ENCODE assay signal across 11 cellular contexts in the genomic region with DNA sequence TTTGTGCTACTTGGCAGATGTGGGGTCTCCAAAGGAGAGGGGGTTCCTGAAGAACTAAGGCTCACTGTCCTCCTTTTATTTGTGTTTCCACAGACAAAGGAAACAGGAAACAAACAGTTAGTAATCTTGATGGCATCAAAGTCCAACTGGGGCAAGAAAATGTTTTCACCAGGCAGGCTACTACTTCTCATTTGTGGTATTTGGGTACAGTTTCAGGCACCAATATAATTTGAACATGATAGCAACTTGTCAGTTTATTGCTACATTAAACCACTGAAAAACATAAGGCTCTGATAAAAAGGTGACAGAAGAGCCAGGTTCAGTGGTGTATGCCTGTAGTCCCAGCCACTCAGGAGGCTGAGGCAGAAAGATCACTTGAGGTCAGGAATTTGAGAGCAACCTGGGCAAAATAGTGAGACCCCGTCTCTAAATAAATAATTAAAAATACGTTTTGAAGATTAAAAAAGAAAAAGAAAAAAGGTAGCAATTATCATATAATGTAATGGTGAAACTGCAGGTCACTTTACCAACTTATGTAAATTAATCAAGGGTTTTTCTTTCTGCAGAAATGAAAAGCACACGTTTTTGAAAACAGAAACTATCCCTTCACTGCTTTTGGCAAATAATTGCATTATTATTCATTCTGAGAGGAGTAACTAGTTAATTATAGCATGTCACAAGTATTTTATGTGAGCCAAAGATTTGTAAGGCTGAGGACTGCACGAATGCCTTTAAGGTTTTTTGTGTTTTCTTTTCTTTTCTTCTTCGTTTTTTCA.
DNase-seq lines count a peak whose midpoint lies in the region; ATAC-seq and TF ChIP-seq lines count a peak whose summit lies in the region.
"Had no signal": no experiment of that assay in that cellular context is flagged by ENCODE, and none has a peak within 500 bp of the region (broad histone marks: within the 10 kb centered on the region; RNA-seq: fewer than 3 reads in every experiment).

No MANE protein-coding gene starts in this region.

- intact Hi-C loops in aorta (cut with DNase I), result no loop called here

- WGBS in mesenchymal stem cell, result 88% methylated on average over 2 of the region's 5 CpGs
- 30 to 33% methylated on average over 5 of the region's 5 CpGs for WGBS in aorta, 2 donors

- H2AK5ac ChIP-seq in mesenchymal stem cell (ENCODE audit: low read length, severe bottlenecking), result no peak overlapping the region

- H3K23ac ChIP-seq in mesenchymal stem cell (ENCODE audit: low read length in 2 of 2), result no peak overlapping the region

- H3K36me3 ChIP-seq in mesenchymal stem cell (ENCODE audit: control insufficient read depth in 1 of 2, insufficient read depth in 2 of 2, low read depth in 1 of 2, low read length in 2 of 2) (no peaks in the 10 kb centered on the region), aorta (ENCODE audit: control insufficient read depth in 1 of 2, insufficient read depth in 2 of 2, low read length in 1 of 2) (no peaks in the 10 kb centered on the region), WERI-Rb-1 (no peaks in the 10 kb centered on the region)
- H3K36me3 ChIP-seq: right atrium auricular region had no signal

- no peaks in the 10 kb centered on the region for H3K4me1 ChIP-seq in mesenchymal stem cell (ENCODE audit: control insufficient read depth, insufficient read depth, low read depth, low read length)
- no peaks in the 10 kb centered on the region for H3K4me1 ChIP-seq in aorta (ENCODE audit: control insufficient read depth in 1 of 2, insufficient read depth in 2 of 2, low read length in 2 of 2)

- no peak for TF ChIP-seq CTCF in WERI-Rb-1 (IDR thresholded peaks at IDR 0.05; ENCODE audit: low read depth, low read length)

- DNase-seq in mesenchymal stem cell (no peak), aorta (no peak), WERI-Rb-1 (no peak)
- no peak for DNase-seq in activated CD4-positive, CD25-positive, alpha-beta regulatory T cell treated with anti-CD3 and anti-CD28 coated beads, Interleukin-2, amount 50 U/mL, for 72 hours
- DNase-seq in activated CD4-positive, alpha-beta T cell treated with anti-CD3 and anti-CD28 coated beads for 4 hours, result no peak
- DNase-seq: NCI-H526, SW 1271 had no signal

- H3K9ac ChIP-seq in mesenchymal stem cell (ENCODE audit: low read length), result peak overlapping the region; percentile 40

- H2BK5ac ChIP-seq in mesenchymal stem cell (ENCODE audit: low read depth, low read length, poor library complexity, severe bottlenecking), result no peak overlapping the region

- no peak overlapping the region for H2BK15ac ChIP-seq in mesenchymal stem cell (ENCODE audit: low read depth, poor library complexity, severe bottlenecking)

- no peak overlapping the region for H3K14ac ChIP-seq in mesenchymal stem cell (ENCODE audit: low read length in 2 of 2)

- no peak overlapping the region for H2BK12ac ChIP-seq in mesenchymal stem cell (ENCODE audit: low read length in 2 of 2)

- H3K4me2 ChIP-seq in mesenchymal stem cell (ENCODE audit: low read length, poor library complexity, severe bottlenecking), result no peak overlapping the region

- H3K9me3 ChIP-seq in mesenchymal stem cell (ENCODE audit: control insufficient read depth, low read length), result no peaks in the 10 kb centered on the region
- H3K9me3 ChIP-seq in aorta (ENCODE audit: control insufficient read depth, low read length), result no peaks in the 10 kb centered on the region
- no peaks in the 10 kb centered on the region for H3K9me3 ChIP-seq in WERI-Rb-1 (ENCODE audit: severe bottlenecking)
- H3K9me3 ChIP-seq: right atrium auricular region had no signal

- H3K27me3 ChIP-seq in mesenchymal stem cell (ENCODE audit: control insufficient read depth in 1 of 2, insufficient read depth in 1 of 2, low read length in 2 of 2), result no peaks in the 10 kb centered on the region
- peaks cover 0 to 2% of the 10 kb centered on the region in 2 donors for H3K27me3 ChIP-seq in aorta (ENCODE audit: control insufficient read depth in 1 of 2, insufficient read depth in 2 of 2, low read length in 1 of 2)
- H3K27me3 ChIP-seq in WERI-Rb-1 (ENCODE audit: insufficient read depth, low read depth, severe bottlenecking), result no peaks in the 10 kb centered on the region
- H3K27me3 ChIP-seq: right atrium auricular region had no signal

- H4K91ac ChIP-seq in mesenchymal stem cell (ENCODE audit: low read length), result no peak overlapping the region

- H3K27ac ChIP-seq in mesenchymal stem cell (ENCODE audit: low read length, poor library complexity, severe bottlenecking) (no peak overlapping the region), aorta (ENCODE audit: low read depth in 1 of 2, low read length in 2 of 2) (no peak overlapping the region), WERI-Rb-1 (no peak overlapping the region)
- H3K27ac ChIP-seq: right atrium auricular region had no signal

- H2AFZ ChIP-seq in mesenchymal stem cell (ENCODE audit: low read depth, low read length), result no peak overlapping the region

- H4K8ac ChIP-seq in mesenchymal stem cell (ENCODE audit: low read length), result no peak overlapping the region

- H3K18ac ChIP-seq in mesenchymal stem cell (ENCODE audit: low read depth in 1 of 2, low read length in 2 of 2), result no peak overlapping the region

- no peaks in the 10 kb centered on the region for H3K79me1 ChIP-seq in mesenchymal stem cell (replicated peaks; ENCODE audit: low read length, poor library complexity, severe bottlenecking)

- H2BK120ac ChIP-seq in mesenchymal stem cell (ENCODE audit: low read depth, low read length), result no peak overlapping the region

- ATAC-seq in GM18873 (IDR thresholded peaks at IDR 0.05; ENCODE audit: low FRiP score, unreplicated experiment), result peak; percentile 75
- peak; percentile 66 for ATAC-seq in GM21576 (IDR thresholded peaks at IDR 0.05; ENCODE audit: unreplicated experiment)
- ATAC-seq in HG03095 (IDR thresholded peaks at IDR 0.05; ENCODE audit: unreplicated experiment), result peak; percentile 72
- no peak for ATAC-seq in aorta (ENCODE audit: low FRiP score)

- H3K4ac ChIP-seq in mesenchymal stem cell (ENCODE audit: low read depth in 1 of 2, low read length in 2 of 2), result no peak overlapping the region

- no peak overlapping the region for H3K4me3 ChIP-seq in mesenchymal stem cell (ENCODE audit: insufficient read depth in 1 of 2, low read depth in 1 of 2, low read length in 2 of 2)
- H3K4me3 ChIP-seq in aorta (ENCODE audit: low read length in 2 of 2), result no peak overlapping the region
- H3K4me3 ChIP-seq in WERI-Rb-1 (ENCODE audit: low read depth, low read length), result no peak overlapping the region
- H3K4me3 ChIP-seq: right atrium auricular region had no signal
